Comparison of ENCODE assay signal across 10 cellular contexts in genomic region chr7:123355576-123356195, GRCh38.
DNase-seq lines count a peak whose midpoint lies in the region; ATAC-seq and TF ChIP-seq lines count a peak whose summit lies in the region.
"Had no signal": no experiment of that assay in that cellular context is flagged by ENCODE, and none has a peak within 500 bp of the region (broad histone marks: within the 10 kb centered on the region; RNA-seq: fewer than 3 reads in every experiment).

No MANE protein-coding gene starts in this region.

- H4K20me1 ChIP-seq in smooth muscle cell (ENCODE audit: low read depth) = no peaks in the 10 kb centered on the region

- H3K27ac ChIP-seq in WERI-Rb-1 (no peak overlapping the region), smooth muscle cell (ENCODE audit: low read depth) (no peak overlapping the region)

- H3K4me3 ChIP-seq in WERI-Rb-1 (ENCODE audit: low read depth, low read length) (no peak overlapping the region), smooth muscle cell (no peak overlapping the region)

- ATAC-seq in HG03354 (IDR thresholded peaks at IDR 0.05; ENCODE audit: poor library complexity, severe bottlenecking, unreplicated experiment) (peak; percentile 45), HG02970 (IDR thresholded peaks at IDR 0.05; ENCODE audit: low FRiP score, unreplicated experiment) (no peak)
- ATAC-seq: activated CD8-positive, alpha-beta T cell treated with anti-CD3 and anti-CD28 coated beads, Interleukin-2, amount 10 ng/mL, durations not matched to agents 7 days and 5 days had no signal

- H3K4me1 ChIP-seq in ES-I3 (ENCODE audit: insufficient read depth, low read length) (peaks cover 8% of the 10 kb centered on the region), smooth muscle cell (ENCODE audit: low read depth) (no peaks in the 10 kb centered on the region)

- H3K36me3 ChIP-seq in ES-I3 (ENCODE audit: insufficient read depth, low read length) (no peaks in the 10 kb centered on the region), WERI-Rb-1 (no peaks in the 10 kb centered on the region), smooth muscle cell (ENCODE audit: low read depth) (no peaks in the 10 kb centered on the region)

- TF ChIP-seq CTCF in WERI-Rb-1 (IDR thresholded peaks at IDR 0.05; ENCODE audit: low read depth, low read length) (0 out of 2 replicates have a peak, but pooled peaks have one; percentile 2), smooth muscle cell (IDR thresholded peaks at IDR 0.05; ENCODE audit: borderline replicate concordance, insufficient read depth, poor library complexity, severe bottlenecking) (no peak)

- H3K79me2 ChIP-seq in smooth muscle cell (ENCODE audit: low read depth) = no peaks in the 10 kb centered on the region

- DNase-seq in WERI-Rb-1 (no peak), kidney tubule cell (ENCODE audit: low spot score) (peak; percentile 45), smooth muscle cell (lab: John Stamatoyannopoulos, UW; ENCODE audit: unreplicated experiment) (no peak)
- no peak for DNase-seq in activated CD4-positive, alpha-beta T cell treated with anti-CD3 and anti-CD28 coated beads, Interleukin-2, amount 50 U/mL, for 1 hour
- DNase-seq in activated CD4-positive, alpha-beta T cell treated with anti-CD3 and anti-CD28 coated beads for 48 hours = no peak
- DNase-seq: activated CD8-positive, alpha-beta T cell treated with anti-CD3 and anti-CD28 coated beads, Interleukin-2, amount 10 ng/mL, durations not matched to agents 7 days and 5 days; RPMI8226 had no signal

- H3K27me3 ChIP-seq in WERI-Rb-1 (ENCODE audit: insufficient read depth, low read depth, severe bottlenecking) = no peaks in the 10 kb centered on the region
- H3K27me3 ChIP-seq in smooth muscle cell (ENCODE audit: low read depth) = no peaks in the 10 kb centered on the region

- H3K4me2 ChIP-seq in smooth muscle cell = no peak overlapping the region

- H3F3A ChIP-seq in smooth muscle cell (ENCODE audit: low read depth) = no peaks in the 10 kb centered on the region

- H3K9me3 ChIP-seq in ES-I3 (ENCODE audit: control insufficient read depth, insufficient read depth, low read length) = no peaks in the 10 kb centered on the region
- no peaks in the 10 kb centered on the region for H3K9me3 ChIP-seq in WERI-Rb-1 (ENCODE audit: severe bottlenecking)
- H3K9me3 ChIP-seq in smooth muscle cell (replicated peaks; ENCODE audit: low read depth) = no peaks in the 10 kb centered on the region

- H2AFZ ChIP-seq in smooth muscle cell (ENCODE audit: low read depth) = no peak overlapping the region

- H3K9ac ChIP-seq in ES-I3 (ENCODE audit: low read depth, low read length) = peak overlapping the region; percentile 1; the same call in 1 of the 2 replicates
- H3K9ac ChIP-seq in smooth muscle cell (ENCODE audit: low read depth) = no peak overlapping the region

- 83% methylated on average over 5 of the region's 5 CpGs for WGBS in smooth muscle cell (ENCODE audit: low lambda C conversion rate)
